In the genomic region with DNA sequence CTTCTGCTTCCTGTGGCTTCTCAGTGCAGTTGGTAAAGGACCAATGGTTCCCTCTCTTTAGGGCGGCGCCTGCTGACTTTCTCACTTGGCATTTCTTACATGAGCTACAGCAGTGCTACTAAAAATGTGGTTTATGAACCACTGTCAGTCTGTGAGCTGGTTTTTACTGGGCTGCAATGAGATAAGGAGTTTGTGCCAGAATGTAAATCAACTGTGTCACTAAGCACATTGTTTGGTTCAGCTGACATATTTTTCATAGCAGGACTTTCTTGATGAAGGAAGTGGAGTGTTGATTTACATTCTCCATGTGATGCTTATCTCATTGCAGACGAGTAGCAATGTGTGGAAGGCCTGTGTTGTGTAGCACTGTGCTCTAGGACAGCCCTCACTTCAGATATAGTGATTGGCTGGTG, we compare ENCODE assay signal across 13 cellular contexts.
DNase-seq lines count a peak whose midpoint lies in the region; ATAC-seq and TF ChIP-seq lines count a peak whose summit lies in the region.
"Had no signal": no experiment of that assay in that cellular context is flagged by ENCODE, and none has a peak within 500 bp of the region (broad histone marks: within the 10 kb centered on the region; RNA-seq: fewer than 3 reads in every experiment).

No MANE protein-coding gene starts in this region.

- H3K27ac ChIP-seq in SJSA1 (peak overlapping the region; percentile 79), psoas muscle (peak overlapping the region; percentile 41), thyroid gland (no peak overlapping the region)

- no peaks in the 10 kb centered on the region for H3K9me3 ChIP-seq in SJSA1 (replicated peaks)
- no peaks in the 10 kb centered on the region for H3K9me3 ChIP-seq in psoas muscle
- H3K9me3 ChIP-seq in thyroid gland, result no peaks in the 10 kb centered on the region

- no peaks in the 10 kb centered on the region for H3K27me3 ChIP-seq in SJSA1 (replicated peaks)
- no peaks in the 10 kb centered on the region for H3K27me3 ChIP-seq in psoas muscle (ENCODE audit: insufficient read depth in 3 of 3, low read length in 2 of 3)
- no peaks in the 10 kb centered on the region for H3K27me3 ChIP-seq in thyroid gland

- ATAC-seq in psoas muscle, result peak; percentile 16 to 43 (median 36)
- no peak for ATAC-seq in GM21381 (IDR thresholded peaks at IDR 0.05; ENCODE audit: unreplicated experiment)
- ATAC-seq: stimulated activated effector memory CD8-positive, alpha-beta T cell treated with anti-CD3 and anti-CD28 coated beads, Interleukin-12 subunit alpha, Interleukin-12 subunit beta, amount 100 ng/mL, for 72 hours had no signal

- intact Hi-C loops in psoas muscle (cut with DNase I) (loop anchor here in 1 of 2 donors (10.0 kb wide), 1 partner anchor 248 kb away; no protein-coding TSS in a partner anchor), thyroid gland (cut with DNase I) (no loop called here)

- H3K36me3 ChIP-seq in SJSA1 (no peaks in the 10 kb centered on the region), psoas muscle (ENCODE audit: insufficient read depth in 1 of 2, low read depth in 1 of 2) (no peaks in the 10 kb centered on the region), thyroid gland (no peaks in the 10 kb centered on the region)

- H3K4me3 ChIP-seq in SJSA1 (no peak overlapping the region), fibroblast of pulmonary artery (replicated peaks; ENCODE audit: low read depth, low read length) (no peak overlapping the region), psoas muscle (no peak overlapping the region), thyroid gland (replicated peaks in 1 of 3) (no peak overlapping the region)

- DNase-seq in H4 (ENCODE audit: low spot score), result peak; percentile 95
- DNase-seq in SJSA1 (ENCODE audit: low read depth in 1 of 2, low spot score in 2 of 2), result peak; percentile 84 to 93
- peak; percentile 48 for DNase-seq in fibroblast of pulmonary artery (ENCODE audit: low read depth)
- DNase-seq in psoas muscle, result no peak
- DNase-seq in thyroid gland, result no peak
- no peak for DNase-seq in activated naive CD4-positive, alpha-beta T cell (lab: John Stamatoyannopoulos, UW)
- no peak for DNase-seq in stimulated activated CD4-positive, alpha-beta T cell treated with anti-CD3 and anti-CD28 coated beads, Interleukin-1b, Interleukin-23, amount 100 ng/mL, for 48 hours
- DNase-seq: activated T-cell treated with anti-CD3 and anti-CD28 coated beads for 4 hours; DND-41; KG1; NK-92 treated with Interleukin-12 subunit alpha and Interleukin-12 subunit beta, amount 100 ng/mL, for 24 hours had no signal

- WGBS in psoas muscle, 3 donors, result 23 to 48% (median 28%) methylated on average over 3 of the region's 3 CpGs
- WGBS in thyroid gland, 2 donors, result 47 to 54% methylated on average over 3 of the region's 3 CpGs

- TF ChIP-seq POLR2A in thyroid gland (IDR thresholded peaks at IDR 0.05), result no peak

- TF ChIP-seq CTCF in fibroblast of pulmonary artery (IDR thresholded peaks at IDR 0.05; ENCODE audit: low read length, missing control alignments) (no peak), psoas muscle (IDR thresholded peaks at IDR 0.05) (no peak), thyroid gland (IDR thresholded peaks at IDR 0.05) (no peak)

- H3K4me1 ChIP-seq in SJSA1 (replicated peaks), result peaks cover 83% of the 10 kb centered on the region
- H3K4me1 ChIP-seq in psoas muscle, result peaks cover 30% of the 10 kb centered on the region
- H3K4me1 ChIP-seq in thyroid gland, result no peaks in the 10 kb centered on the region

Comparison
In these comparisons a context has a peak if more than half of its experiments do, and no peak if none do; other contexts are left out.
1. DNase-seq: peak in H4 (single experiment), SJSA1 (2 of 2) and fibroblast of pulmonary artery (single experiment); none in psoas muscle (0 of 2), thyroid gland (0 of 2), activated naive CD4-positive, alpha-beta T cell (0 of 4) and stimulated activated CD4-positive, alpha-beta T cell treated with anti-CD3 and anti-CD28 coated beads, Interleukin-1b, Interleukin-23, amount 100 ng/mL, for 48 hours (single experiment).
2. H3K27ac ChIP-seq: peak in SJSA1 (single experiment) and psoas muscle (single experiment); none in thyroid gland (0 of 3).